ENCODE assay signal across 11 cellular contexts in genomic region chr16:50584033-50584722, GRCh38. TPM values are rescaled to one million over a fixed set of nuclear protein-coding genes. Genes with fewer than 3 reads are reported as not detected.
DNase-seq lines count a peak whose midpoint lies in the region; ATAC-seq and TF ChIP-seq lines count a peak whose summit lies in the region.
"Had no signal": no experiment of that assay in that cellular context is flagged by ENCODE, and none has a peak within 500 bp of the region (broad histone marks: within the 10 kb centered on the region; RNA-seq: fewer than 3 reads in every experiment).

No MANE protein-coding gene starts in this region.

- no peak overlapping the region for H3K9ac ChIP-seq in muscle layer of colon (ENCODE audit: low read length)
- H3K9ac ChIP-seq: neural progenitor cell had no signal

- in situ Hi-C loops in KBM-7 (cut with MboI; ENCODE audit: low pct_unique_long_range_greater_than_20kb, low sequenced_read_pairs), result no loop called here

- DNase-seq in GM12864 (ENCODE audit: low read depth) (peak; percentile 19), KBM-7 (peak; percentile 77), body of pancreas (no peak), NCI-H510A (lab: John Stamatoyannopoulos, UW) (no peak)
- DNase-seq in activated CD4-positive, CD25-positive, alpha-beta regulatory T cell (lab: John Stamatoyannopoulos, UW), result no peak
- DNase-seq: CD8-positive, alpha-beta memory T cell; HFFc6 had no signal

- H3K4me3 ChIP-seq in GM12864 (ENCODE audit: low read depth, low read length) (no peak overlapping the region), muscle layer of colon (ENCODE audit: low read depth in 1 of 2, low read length in 2 of 2) (no peak overlapping the region), body of pancreas (no peak overlapping the region)
- H3K4me3 ChIP-seq: neural progenitor cell had no signal

- 71 to 72% methylated on average over 5 to 6 of the region's 6 CpGs for WGBS in body of pancreas, 2 donors

- TF ChIP-seq CTCF in GM12864 (IDR thresholded peaks at IDR 0.05; ENCODE audit: low read depth, low read length, missing control alignments), result no peak
- no peak for TF ChIP-seq CTCF in body of pancreas (IDR thresholded peaks at IDR 0.05)

- H3K9me3 ChIP-seq in muscle layer of colon (ENCODE audit: low read length) (no peaks in the 10 kb centered on the region), body of pancreas (no peaks in the 10 kb centered on the region)

- intact Hi-C loops in body of pancreas (cut with DNase I), result no loop called here

- peak overlapping the region; percentile 95 for H3K27ac ChIP-seq in muscle layer of colon (ENCODE audit: low read depth, low read length)
- no peak overlapping the region for H3K27ac ChIP-seq in body of pancreas
- H3K27ac ChIP-seq: neural progenitor cell had no signal

- H3K4me1 ChIP-seq in muscle layer of colon (ENCODE audit: insufficient read depth, low read length), result peaks cover 52% of the 10 kb centered on the region
- H3K4me1 ChIP-seq in body of pancreas, result no peaks in the 10 kb centered on the region

- ATAC-seq in GM19372 (IDR thresholded peaks at IDR 0.05; ENCODE audit: low read depth, unreplicated experiment) (peak; percentile 53), GM19395 (IDR thresholded peaks at IDR 0.05; ENCODE audit: unreplicated experiment) (no peak), body of pancreas (no peak)

- no peaks in the 10 kb centered on the region for H3K27me3 ChIP-seq in muscle layer of colon (ENCODE audit: control insufficient read depth in 1 of 2, insufficient read depth in 2 of 2, low read length in 2 of 2)
- no peaks in the 10 kb centered on the region for H3K27me3 ChIP-seq in body of pancreas

- TF ChIP-seq POLR2A in body of pancreas (IDR thresholded peaks at IDR 0.05), result no peak

- H3K36me3 ChIP-seq in muscle layer of colon (ENCODE audit: insufficient read depth, low read length) (no peaks in the 10 kb centered on the region), body of pancreas (replicated peaks in 1 of 2; ENCODE audit: insufficient read depth in 1 of 2, low read depth in 2 of 2) (no peaks in the 10 kb centered on the region)
- H3K36me3 ChIP-seq: neural progenitor cell had no signal

RNA-seq across cellular contexts. Expression of gene NKD1, which starts 36.0 kb away (rescaled TPM):
- total RNA-seq in body of pancreas, result 1 to 10 TPM; 2.0 to 4.9 TPM
- total RNA-seq: HFFc6 had no signal

Comparison
In these comparisons a context has a peak if more than half of its experiments do, and no peak if none do; other contexts are left out.
1. DNase-seq: peak in GM12864 (single experiment) and KBM-7 (single experiment); none in body of pancreas (0 of 4), NCI-H510A (single experiment) and activated CD4-positive, CD25-positive, alpha-beta regulatory T cell (0 of 4).